In the genomic region with DNA sequence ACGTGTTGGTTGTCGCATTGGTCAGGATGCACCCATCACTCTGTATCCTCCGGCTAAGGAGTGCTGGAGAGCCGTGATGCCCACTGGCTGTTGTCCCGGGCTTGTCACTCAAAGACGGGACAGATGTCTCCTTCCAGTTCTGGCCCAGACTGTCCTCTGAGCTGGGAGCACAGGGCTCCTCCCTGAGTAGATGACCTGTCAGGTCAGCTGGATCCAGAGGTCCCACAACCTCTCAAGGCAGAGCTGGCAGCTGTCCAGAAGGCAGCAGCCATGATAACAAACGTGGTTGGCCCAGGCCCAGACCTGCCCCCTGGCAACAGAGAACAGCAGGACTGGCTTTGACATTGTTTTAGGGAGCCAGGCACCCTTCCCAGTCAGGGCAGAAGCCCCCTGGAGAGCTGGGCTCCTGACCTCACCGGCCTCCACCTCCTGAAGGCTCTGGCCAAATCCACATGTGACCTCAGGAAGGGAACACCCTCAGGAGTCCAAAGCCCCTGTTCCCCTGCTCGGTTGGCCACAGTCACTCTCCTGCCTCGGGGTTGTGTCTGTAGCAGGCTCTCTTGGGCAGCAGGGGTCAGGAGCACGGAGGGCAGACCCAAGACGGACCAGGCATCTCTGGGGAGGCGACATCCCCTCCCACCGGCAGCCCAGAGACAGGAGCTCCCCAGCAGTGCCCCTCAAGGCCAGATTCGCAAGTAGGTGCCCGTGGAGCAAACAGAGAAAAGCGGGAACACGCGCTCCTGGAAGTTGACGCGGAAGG, we compare ENCODE assay signal across 18 cellular contexts. TPM values are rescaled to one million over a fixed set of nuclear protein-coding genes. Genes with fewer than 3 reads are reported as not detected.
DNase-seq lines count a peak whose midpoint lies in the region; ATAC-seq, FAIRE-seq and TF ChIP-seq lines count a peak whose summit lies in the region.
"Had no signal": no experiment of that assay in that cellular context is flagged by ENCODE, and none has a peak within 500 bp of the region (broad histone marks: within the 10 kb centered on the region; RNA-seq: fewer than 3 reads in every experiment).

No MANE protein-coding gene starts in this region.

- TF ChIP-seq POLR2A in K562 (conservative IDR thresholded peaks at IDR 0.05): no peak

- H4K20me1 ChIP-seq in K562 (replicated peaks; ENCODE audit: control insufficient read depth, insufficient read depth, low read length): no peaks in the 10 kb centered on the region

- H3K9ac ChIP-seq in K562 (ENCODE audit: insufficient read depth in 1 of 2, low read depth in 2 of 2, low read length in 2 of 2): peak overlapping the region in 1 of 2 experiments; percentile 77; a peak in 2 of 4 replicates
- H3K9ac ChIP-seq: KMS-11 had no signal

- H2AFZ ChIP-seq in K562 (ENCODE audit: low read depth, low read length): no peak overlapping the region
- H2AFZ ChIP-seq: PC-9 had no signal

- no peak overlapping the region for H3K4me3 ChIP-seq in H7 (ENCODE audit: insufficient read depth, low read depth, low read length)
- H3K4me3 ChIP-seq in K562: no peak overlapping the region
- no peak overlapping the region for H3K4me3 ChIP-seq in psoas muscle
- H3K4me3 ChIP-seq: MG63, PC-9 had no signal

- H3K36me3 ChIP-seq in H7 (replicated peaks; ENCODE audit: control insufficient read depth, insufficient read depth, low read length) (no peaks in the 10 kb centered on the region), K562 (ENCODE audit: control insufficient read depth, insufficient read depth, low read length) (no peaks in the 10 kb centered on the region; the same call in 2 of the 3 replicates), psoas muscle (ENCODE audit: insufficient read depth in 1 of 2, low read depth in 1 of 2) (peaks cover 0 to 37% of the 10 kb centered on the region in 2 donors)

- ATAC-seq in K562 (no peak), psoas muscle (peak; percentile 18 to 46 (median 40))

- TF ChIP-seq RAD21 in K562 (CRISPR knock-in tag; conservative IDR thresholded peaks at IDR 0.05 in 1 of 2, IDR thresholded peaks at IDR 0.05 in 1 of 2): no peak

- intact Hi-C loops in K562 (cut with micrococcal nuclease): no loop called here
- intact Hi-C loops in psoas muscle (cut with DNase I): no loop called here

- TF ChIP-seq EP300 in K562 (IDR thresholded peaks at IDR 0.05; ENCODE audit: low read length): no peak

- POLR2A ChIA-PET in K562 (lab: Yijun Ruan, JAX): interaction anchor here (0.6 to 6.7 kb wide), 3 partner anchors 9 to 41 kb away, joined by 3 to 69 read pairs (median 3); a partner anchor contains a TSS

- H3K4me2 ChIP-seq in K562 (ENCODE audit: insufficient read depth, low read length): peak overlapping the region; percentile 1; the same call in 1 of the 2 replicates
- H3K4me2 ChIP-seq: KMS-11, PC-9 had no signal

- H3K9me1 ChIP-seq in K562 (ENCODE audit: control insufficient read depth, insufficient read depth, low read length): no peaks in the 10 kb centered on the region

- H3K27me3 ChIP-seq in H7 (ENCODE audit: control insufficient read depth, insufficient read depth, low read length) (peaks cover 21% of the 10 kb centered on the region), K562 (ENCODE audit: control insufficient read depth in 2 of 2, insufficient read depth in 2 of 2, low read length in 2 of 2) (no peaks in the 10 kb centered on the region), psoas muscle (ENCODE audit: insufficient read depth in 3 of 3, low read length in 2 of 3) (no peaks in the 10 kb centered on the region)
- H3K27me3 ChIP-seq: MG63 had no signal

- H3K4me1 ChIP-seq in K562 (replicated peaks in 1 of 2; ENCODE audit: control insufficient read depth in 2 of 2, insufficient read depth in 2 of 2, low read length in 2 of 2) (peaks cover 26 to 65% of the 10 kb centered on the region in 2 experiments; a peak in 4 of 5 replicates), psoas muscle (peaks cover 6% of the 10 kb centered on the region)

- DNase-seq in H7: peak; percentile 57
- peak; percentile 46 to 89 (median 52) for DNase-seq in K562 (ENCODE audit: extremely low read depth in 1 of 4, low spot score in 3 of 4)
- DNase-seq in psoas muscle: peak; percentile 48 to 85
- DNase-seq in globus pallidus (ENCODE audit: low spot score): no peak
- no peak for DNase-seq in NCI-H2107 treated with DMSO at 0.1 percent for 48 hours (lab: John Stamatoyannopoulos, UW; ENCODE audit: unreplicated experiment)
- DNase-seq in COLO829 (ENCODE audit: low spot score): no peak
- DNase-seq: ACHN, AML-193, DMS53, MG63, NCI-H1092, NCI-H146, NCI-H2081 treated with DMSO at 0.1 percent for 48 hours, NCI-H510A treated with DMSO at 0.1 percent for 48 hours, PC-9, SIG-M5 had no signal

- TF ChIP-seq CTCF in 22Rv1 (IDR thresholded peaks at IDR 0.05) (no peak), K562 (IDR thresholded peaks at IDR 0.05 in 2 of 3, conservative IDR thresholded peaks at IDR 0.05 in 1 of 3; ENCODE audit: insufficient read depth in 2 of 3, low read depth in 1 of 3, low read length in 3 of 3) (no peak), psoas muscle (IDR thresholded peaks at IDR 0.05) (no peak)

- CTCF ChIA-PET in K562 (lab: Yijun Ruan, JAX; ENCODE audit: low intra/inter-chr PET ratio): no interaction called here

- H3K9me3 ChIP-seq in K562 (replicated peaks; ENCODE audit: control insufficient read depth, insufficient read depth, low read depth, low read length): no peaks in the 10 kb centered on the region
- H3K9me3 ChIP-seq in psoas muscle: no peaks in the 10 kb centered on the region
- H3K9me3 ChIP-seq: MG63 had no signal

- H3K27ac ChIP-seq in 22Rv1: peak overlapping the region; percentile 97; the same call in 1 of the 2 replicates
- no peak overlapping the region for H3K27ac ChIP-seq in K562 (ENCODE audit: extremely low read depth, low read depth, low read length)
- H3K27ac ChIP-seq in psoas muscle: peak overlapping the region; percentile 69
- H3K27ac ChIP-seq: KMS-11, PC-9 had no signal

- FAIRE-seq in K562 (lab: Jason Lieb, UNC): peak; percentile 82

- no TSS peak for BruUV-seq in K562 (replicated peaks; lab: Mats Ljungman, UMichigan)

- in situ Hi-C loops in K562 (cut with MboI): no loop called here

- peaks cover 13% of the 10 kb centered on the region for H3K79me2 ChIP-seq in K562 (ENCODE audit: control insufficient read depth, insufficient read depth, low read length)

- 74% methylated on average over 20 of the region's 21 CpGs for WGBS in K562 (ENCODE audit: insufficient coverage, low coverage, missing lambda C conversion rate)
- WGBS in psoas muscle, 3 donors: 47 to 59% (median 52%) methylated on average over 21 of the region's 21 CpGs

RNA-seq across cellular contexts. Expression of a gene that starts 10.3 kb away (rescaled TPM):
- 0.07 and 0.92 TPM in 2 replicates for total RNA-seq in H7 (2014; rRNA removed; shearing (Covaris generic))
- 5.4 and 8.3 TPM in 2 replicates for total RNA-seq in K562 (2011; cell fraction: chromatin; rRNA removed; ENCODE audit: low replicate concordance)
- total RNA-seq in K562 (2011; cell fraction: nucleolus; rRNA removed): 6.2 and 7.5 TPM in 2 replicates
- total RNA-seq in K562 (2011; cell fraction: nucleoplasm; rRNA removed): 7.2 and 7.9 TPM in 2 replicates
- total RNA-seq in K562 (2014; rRNA removed): 12.9 and 13.8 TPM in 2 replicates
- total RNA-seq in K562 (2014; rRNA removed; fragmentation: Illumina TruSeq; extraction: Trizol): 8.4 and 11.7 TPM in 2 replicates
- total RNA-seq in K562 (2015; rRNA removed; fragmentation: Illumina TruSeq; extraction: Trizol): 8.9 and 9.0 TPM in 2 replicates
- 10.3 and 12.4 TPM in 2 replicates for total RNA-seq in K562 (2021)
- polyA plus RNA-seq in K562 (2011; rRNA removed): 7.1 and 12.6 TPM in 2 replicates
- polyA plus RNA-seq in K562 (2011; cell fraction: cytosol; rRNA removed): 4.5 and 12.8 TPM in 2 replicates
- polyA plus RNA-seq in K562 (2011; cell fraction: nucleus; rRNA removed): 8.4 and 8.9 TPM in 2 replicates
- 6.9 and 17.6 TPM in 2 replicates for polyA plus RNA-seq in K562 (2012)
- 5.4 and 7.7 TPM in 2 replicates for polyA plus RNA-seq in K562 (2014; fragmentation: Illumina TruSeq; extraction: Trizol)
- polyA plus RNA-seq in K562 (2014; fragmentation: Nextera tagmentation; extraction: Ambion mirVana): 1 to 10 TPM; 2.6 to 3.2 TPM
- polyA plus RNA-seq in K562 (2014; rRNA removed): 12.4 and 14.9 TPM in 2 replicates
- 3.3 and 4.2 TPM in 2 replicates for polyA minus RNA-seq in K562 (2011; rRNA and poly(A)+ RNA removed)
- polyA minus RNA-seq in K562 (2011; cell fraction: cytosol; rRNA and poly(A)+ RNA removed): 3.4 and 4.1 TPM in 2 replicates
- 2.6 and 3.3 TPM in 2 replicates for polyA minus RNA-seq in K562 (2011; cell fraction: nucleus; rRNA and poly(A)+ RNA removed)
- total RNA-seq in psoas muscle: 10 to 100 TPM; 18.5 to 42.6 (median 32.4) TPM
- polyA plus RNA-seq in psoas muscle: 10 to 100 TPM; 10.4 to 37.7 (median 21.2) TPM

RNA-seq across cellular contexts. Expression of a gene that starts 28.4 kb away (rescaled TPM):
- total RNA-seq in H7 (2014; rRNA removed; shearing (Covaris generic)): 13.6 and 19.8 TPM in 2 replicates
- 93.5 and 120 TPM in 2 replicates for total RNA-seq in K562 (2011; cell fraction: chromatin; rRNA removed; ENCODE audit: low replicate concordance)
- total RNA-seq in K562 (2011; cell fraction: nucleolus; rRNA removed): 59.6 and 64.0 TPM in 2 replicates
- total RNA-seq in K562 (2011; cell fraction: nucleoplasm; rRNA removed): 84.3 and 102 TPM in 2 replicates
- total RNA-seq in K562 (2014; rRNA removed) (29.5 and 31.6 TPM in 2 replicates), K562 (2014; rRNA removed; fragmentation: Illumina TruSeq; extraction: Trizol) (11.4 and 14.2 TPM in 2 replicates), K562 (2015; rRNA removed; fragmentation: Illumina TruSeq; extraction: Trizol) (21.7 and 25.6 TPM in 2 replicates), K562 (2021) (37.7 and 47.6 TPM in 2 replicates), psoas muscle (10 to 100 TPM; 26.6 to 33.6 (median 31.5) TPM)
- polyA plus RNA-seq in K562 (2011; rRNA removed) (15.6 and 19.3 TPM in 2 replicates), K562 (2014; fragmentation: Illumina TruSeq; extraction: Trizol) (20.9 and 29.8 TPM in 2 replicates), K562 (2014; fragmentation: Nextera tagmentation; extraction: Ambion mirVana) (1 to 10 TPM; 1.8 to 2.1 TPM), K562 (2014; rRNA removed) (34.8 and 39.3 TPM in 2 replicates), psoas muscle (10 to 100 TPM; 12.5 to 44.0 (median 17.4) TPM)
- 15.7 and 25.0 TPM in 2 replicates for polyA plus RNA-seq in K562 (2011; cell fraction: cytosol; rRNA removed)
- 121 and 125 TPM in 2 replicates for polyA plus RNA-seq in K562 (2011; cell fraction: nucleus; rRNA removed)
- 32.5 and 45.1 TPM in 2 replicates for polyA plus RNA-seq in K562 (2012)
- polyA minus RNA-seq in K562 (2011; rRNA and poly(A)+ RNA removed): 14.0 and 16.6 TPM in 2 replicates
- 7.3 and 9.5 TPM in 2 replicates for polyA minus RNA-seq in K562 (2011; cell fraction: cytosol; rRNA and poly(A)+ RNA removed)
- polyA minus RNA-seq in K562 (2011; cell fraction: nucleus; rRNA and poly(A)+ RNA removed): 19.9 and 22.7 TPM in 2 replicates

RNA-seq across cellular contexts. Expression of a gene that starts 47.3 kb away (rescaled TPM):
- total RNA-seq in H7 (2014; rRNA removed; shearing (Covaris generic)): not detected in 2 replicates
- total RNA-seq in K562 (2011; cell fraction: chromatin; rRNA removed; ENCODE audit: low replicate concordance): not detected in 2 replicates
- total RNA-seq in K562 (2011; cell fraction: nucleolus; rRNA removed): not detected in 2 replicates
- total RNA-seq in K562 (2011; cell fraction: nucleoplasm; rRNA removed): not detected in 2 replicates
- total RNA-seq in K562 (2014; rRNA removed) (not detected in 2 replicates), K562 (2014; rRNA removed; fragmentation: Illumina TruSeq; extraction: Trizol) (not detected in 2 replicates), K562 (2015; rRNA removed; fragmentation: Illumina TruSeq; extraction: Trizol) (not detected in 2 replicates), K562 (2021) (not detected in 2 replicates), psoas muscle (not detected)
- polyA plus RNA-seq in K562 (2011; rRNA removed) (not detected in 2 replicates), K562 (2014; fragmentation: Illumina TruSeq; extraction: Trizol) (not detected in 2 replicates), K562 (2014; fragmentation: Nextera tagmentation; extraction: Ambion mirVana) (under 1 TPM in 1 of 2 experiments, not detected in 1; 0.01 TPM), K562 (2014; rRNA removed) (not detected in 2 replicates), psoas muscle (not detected)
- polyA plus RNA-seq in K562 (2011; cell fraction: cytosol; rRNA removed): not detected in 2 replicates
- not detected in 2 replicates for polyA plus RNA-seq in K562 (2011; cell fraction: nucleus; rRNA removed)
- not detected in 2 replicates for polyA plus RNA-seq in K562 (2012)
- polyA minus RNA-seq in K562 (2011; rRNA and poly(A)+ RNA removed): not detected in 2 replicates
- not detected in 2 replicates for polyA minus RNA-seq in K562 (2011; cell fraction: cytosol; rRNA and poly(A)+ RNA removed)
- polyA minus RNA-seq in K562 (2011; cell fraction: nucleus; rRNA and poly(A)+ RNA removed): not detected in 2 replicates
- total RNA-seq: PC-9 had no signal

RNA-seq across cellular contexts. Expression of a gene that starts 49.0 kb away (rescaled TPM):
- 5,491 and 6,126 TPM in 2 replicates for total RNA-seq in H7 (2014; rRNA removed; shearing (Covaris generic))
- 854 and 1,455 TPM in 2 replicates for total RNA-seq in K562 (2011; cell fraction: chromatin; rRNA removed; ENCODE audit: low replicate concordance)
- 1,835 and 1,893 TPM in 2 replicates for total RNA-seq in K562 (2011; cell fraction: nucleolus; rRNA removed)
- 1,718 and 2,743 TPM in 2 replicates for total RNA-seq in K562 (2011; cell fraction: nucleoplasm; rRNA removed)
- 4,051 and 4,420 TPM in 2 replicates for total RNA-seq in K562 (2014; rRNA removed)
- total RNA-seq in K562 (2014; rRNA removed; fragmentation: Illumina TruSeq; extraction: Trizol): 2,268 and 2,618 TPM in 2 replicates
- total RNA-seq in K562 (2015; rRNA removed; fragmentation: Illumina TruSeq; extraction: Trizol): 3,776 and 3,843 TPM in 2 replicates
- total RNA-seq in K562 (2021): 2,303 and 2,318 TPM in 2 replicates
- 3,764 and 5,908 TPM in 2 replicates for polyA plus RNA-seq in K562 (2011; rRNA removed)
- polyA plus RNA-seq in K562 (2011; cell fraction: cytosol; rRNA removed): 7,594 and 7,810 TPM in 2 replicates
- 2,830 and 3,465 TPM in 2 replicates for polyA plus RNA-seq in K562 (2011; cell fraction: nucleus; rRNA removed)
- 3,329 and 5,405 TPM in 2 replicates for polyA plus RNA-seq in K562 (2012)
- 3,833 and 4,270 TPM in 2 replicates for polyA plus RNA-seq in K562 (2014; fragmentation: Illumina TruSeq; extraction: Trizol)
- 1,000 to 10,000 TPM; 3,894 to 5,311 TPM for polyA plus RNA-seq in K562 (2014; fragmentation: Nextera tagmentation; extraction: Ambion mirVana)
- polyA plus RNA-seq in K562 (2014; rRNA removed): 3,427 and 3,846 TPM in 2 replicates
- polyA minus RNA-seq in K562 (2011; rRNA and poly(A)+ RNA removed): 4,917 and 6,085 TPM in 2 replicates
- 3,397 and 3,535 TPM in 2 replicates for polyA minus RNA-seq in K562 (2011; cell fraction: cytosol; rRNA and poly(A)+ RNA removed)
- polyA minus RNA-seq in K562 (2011; cell fraction: nucleus; rRNA and poly(A)+ RNA removed): 973 and 1,854 TPM in 2 replicates
- 1,000 to 10,000 TPM in 1 of 4 donors, 100 to 1,000 TPM in 3; 832 to 1,110 (median 978) TPM for total RNA-seq in psoas muscle
- polyA plus RNA-seq in psoas muscle: 1,000 to 10,000 TPM; 1,678 to 3,660 (median 1,849) TPM

Comparison
In these comparisons a context has a peak if more than half of its experiments do, and no peak if none do; other contexts are left out.
1. DNase-seq: peak in H7 (single experiment), K562 (4 of 4) and psoas muscle (2 of 2); none in globus pallidus (single experiment), NCI-H2107 treated with DMSO at 0.1 percent for 48 hours (single experiment) and COLO829 (single experiment).